In the genomic region with DNA sequence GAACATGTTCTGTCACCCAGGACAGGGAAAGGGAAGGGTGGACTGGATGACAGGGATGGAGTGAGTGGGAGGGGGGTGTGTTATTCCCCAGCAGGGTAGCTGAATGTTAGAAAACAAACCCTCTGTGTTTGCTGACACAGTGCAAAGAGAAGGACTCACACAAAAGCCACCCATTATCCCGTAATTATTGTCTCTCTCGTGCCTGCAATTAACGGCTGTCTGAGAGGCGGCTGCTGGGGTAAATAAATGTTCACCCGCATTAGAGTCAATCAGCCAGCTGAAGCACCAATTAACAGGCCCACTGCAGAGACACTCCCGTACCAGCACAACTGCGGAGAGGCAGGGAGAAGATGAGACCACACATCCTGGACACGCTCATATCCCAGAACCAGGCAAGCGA, we compare ENCODE assay signal across 16 cellular contexts. TPM values are rescaled to one million over a fixed set of nuclear protein-coding genes. Genes with fewer than 3 reads are reported as not detected.
A peak's percentile ranks its signal among the peaks of the same experiment; 100 is the strongest.
DNase-seq lines count a peak whose midpoint lies in the region; TF ChIP-seq lines count a peak whose summit lies in the region.
"Had no signal": no experiment of that assay in that cellular context is flagged by ENCODE, and none has a peak within 500 bp of the region (broad histone marks: within the 10 kb centered on the region; RNA-seq: fewer than 3 reads in every experiment).

No MANE protein-coding gene starts in this region.

- H3K27ac Mint-ChIP-seq in nephron = peak overlapping the region in 2 of 3 experiments; percentile 93 to 94
- H3K27ac Mint-ChIP-seq in activated naive CD4-positive, alpha-beta T cell treated with anti-CD3 and anti-CD28 coated beads for 36 hours = no peak overlapping the region
- H3K27ac Mint-ChIP-seq: activated T-cell treated with anti-CD3 and anti-CD28 coated beads, Interleukin-2, amount 50 U/mL, for 72 hours; B cell; GM23338; stimulated activated naive CD8-positive, alpha-beta T cell treated with anti-CD3 and anti-CD28 coated beads, Interleukin-15, Interleukin-2, amounts not matched to agents 100 ng/mL and 50 ng/mL, for 24 hours had no signal

- CTCF ChIA-PET in activated naive CD4-positive, alpha-beta T cell treated with anti-CD3 and anti-CD28 coated beads for 36 hours (lab: Charles Lee) = interaction anchor here (5.3 kb wide), 1 partner anchor 23 kb away, joined by 23 read pairs; no protein-coding TSS in a partner anchor

- TF ChIP-seq CTCF in nephron (IDR thresholded peaks at IDR 0.05; ENCODE audit: unreplicated experiment in 3 of 3) = no peak
- TF ChIP-seq CTCF in foreskin fibroblast (IDR thresholded peaks at IDR 0.05; ENCODE audit: low read depth, low read length) = no peak

- no peaks in the 10 kb centered on the region for H3K36me3 Mint-ChIP-seq in nephron (ENCODE audit: low read depth)
- H3K36me3 Mint-ChIP-seq in activated naive CD4-positive, alpha-beta T cell treated with anti-CD3 and anti-CD28 coated beads for 36 hours (ENCODE audit: low read depth) = no peaks in the 10 kb centered on the region

- peak overlapping the region; percentile 13 to 41 (median 20) for H3K4me3 Mint-ChIP-seq in nephron
- no peak overlapping the region for H3K4me3 Mint-ChIP-seq in activated naive CD4-positive, alpha-beta T cell treated with anti-CD3 and anti-CD28 coated beads for 36 hours
- H3K4me3 Mint-ChIP-seq: activated T-cell treated with anti-CD3 and anti-CD28 coated beads, Interleukin-2, amount 50 U/mL, for 72 hours; B cell; GM23338; stimulated activated naive CD8-positive, alpha-beta T cell treated with anti-CD3 and anti-CD28 coated beads, Interleukin-15, Interleukin-2, amounts not matched to agents 100 ng/mL and 50 ng/mL, for 24 hours had no signal

- no peak overlapping the region for H3K4me3 ChIP-seq in foreskin fibroblast (ENCODE audit: low read depth in 1 of 2, low read length in 2 of 2)
- H3K4me3 ChIP-seq: GM23338, spleen had no signal

- DNase-seq in ELF-1 (ENCODE audit: low read depth, low spot score) (peak; percentile 71), NCI-H1694 (lab: John Stamatoyannopoulos, UW) (peak; percentile 42), NCI-H524 treated with DMSO at 0.1 percent for 48 hours (lab: John Stamatoyannopoulos, UW) (peak; percentile 34), NCI-H226 (no peak), NCI-H446 (lab: John Stamatoyannopoulos, UW) (no peak), foreskin fibroblast (no peak)
- DNase-seq in activated naive CD4-positive, alpha-beta T cell treated with anti-CD3 and anti-CD28 coated beads for 36 hours = no peak
- DNase-seq: activated CD4-positive, alpha-beta T cell treated with anti-CD3 and anti-CD28 coated beads, Interleukin-2, amount 50 U/mL, for 4 hours; activated T-cell treated with anti-CD3 and anti-CD28 coated beads, Interleukin-2, amount 50 U/mL, for 72 hours; cerebellar nuclear complex had no signal

- H3K27me3 Mint-ChIP-seq in nephron (ENCODE audit: low read depth) = peaks cover 4% of the 10 kb centered on the region
- no peaks in the 10 kb centered on the region for H3K27me3 Mint-ChIP-seq in activated naive CD4-positive, alpha-beta T cell treated with anti-CD3 and anti-CD28 coated beads for 36 hours (ENCODE audit: low read depth)

- peaks cover 65% of the 10 kb centered on the region for H3K4me1 Mint-ChIP-seq in nephron
- H3K4me1 Mint-ChIP-seq in activated naive CD4-positive, alpha-beta T cell treated with anti-CD3 and anti-CD28 coated beads for 36 hours (ENCODE audit: low read depth) = no peaks in the 10 kb centered on the region
- H3K4me1 Mint-ChIP-seq: B cell had no signal

- intact Hi-C loops in activated naive CD4-positive, alpha-beta T cell treated with anti-CD3 and anti-CD28 coated beads for 36 hours (cut with micrococcal nuclease) = no loop called here

- H3K9me3 Mint-ChIP-seq in nephron = no peaks in the 10 kb centered on the region
- H3K9me3 Mint-ChIP-seq in activated naive CD4-positive, alpha-beta T cell treated with anti-CD3 and anti-CD28 coated beads for 36 hours = no peaks in the 10 kb centered on the region
- H3K9me3 Mint-ChIP-seq: activated T-cell treated with anti-CD3 and anti-CD28 coated beads, Interleukin-2, amount 50 U/mL, for 72 hours; GM23338; stimulated activated naive CD8-positive, alpha-beta T cell treated with anti-CD3 and anti-CD28 coated beads, Interleukin-15, Interleukin-2, amounts not matched to agents 100 ng/mL and 50 ng/mL, for 24 hours had no signal

RNA-seq across cellular contexts. Expression of gene PLEKHA6, which starts 19.6 kb away (rescaled TPM):
- total RNA-seq in activated naive CD4-positive, alpha-beta T cell treated with anti-CD3 and anti-CD28 coated beads for 36 hours = under 1 TPM; 0.17 to 0.52 TPM
- total RNA-seq: SK-MEL-5 had no signal

Comparison
In these comparisons a context has a peak if more than half of its experiments do, and no peak if none do; other contexts are left out.
1. DNase-seq: peak in ELF-1 (single experiment), NCI-H1694 (single experiment) and NCI-H524 treated with DMSO at 0.1 percent for 48 hours (single experiment); none in NCI-H226 (single experiment), NCI-H446 (0 of 2), foreskin fibroblast (0 of 2) and activated naive CD4-positive, alpha-beta T cell treated with anti-CD3 and anti-CD28 coated beads for 36 hours (single experiment).